ENCODE assay signal across 1 cellular context in genomic region chr1:230978491-230979388, GRCh38.
A peak's percentile ranks its signal among the peaks of the same experiment; 100 is the strongest.
TF ChIP-seq lines count a peak whose summit lies in the region.

TSS of gene ARV1 (plus strand) at chr1:230979094. CDS start at chr1:230979106, 12 bp downstream.
TSS of gene TTC13 (minus strand) at chr1:230978861. CDS start at chr1:230978830, 31 bp downstream.

TF ChIP-seq in HepG2, 621 proteins besides CTCF, POLR2A, EP300 and RAD21 (continued from another document and continues in another):
- peak; percentile 52; the same call in 1 of the 2 replicates for TF ChIP-seq ZHX2 (IDR thresholded peaks at IDR 0.05; ENCODE audit: low read depth)
- no peak for TF ChIP-seq ZHX2 (CRISPR knock-in tag; IDR thresholded peaks at IDR 0.05; ENCODE audit: borderline replicate concordance)
- 0 out of 2 replicates have a peak, but pooled peaks have one; percentile 27 for TF ChIP-seq THYN1 (CRISPR knock-in tag; IDR thresholded peaks at IDR 0.05; ENCODE audit: borderline replicate concordance, low read depth)
- peak; percentile 74 for TF ChIP-seq KDM5B (CRISPR knock-in tag; IDR thresholded peaks at IDR 0.05; ENCODE audit: borderline replicate concordance)
- TF ChIP-seq ZNF234 (CRISPR knock-in tag; conservative IDR thresholded peaks at IDR 0.05): no peak
- TF ChIP-seq SALL2 (CRISPR knock-in tag; IDR thresholded peaks at IDR 0.05): no peak; the same call in 1 of the 2 replicates
- TF ChIP-seq SALL1 (CRISPR knock-in tag; IDR thresholded peaks at IDR 0.05): peak; percentile 76
- TF ChIP-seq KMT2A (CRISPR knock-in tag; IDR thresholded peaks at IDR 0.05): peak; percentile 94
- no peak for TF ChIP-seq ZFP41 (CRISPR knock-in tag; IDR thresholded peaks at IDR 0.05; ENCODE audit: borderline replicate concordance)
- no peak for TF ChIP-seq CEBPZ (IDR thresholded peaks at IDR 0.05; ENCODE audit: low read length)
- TF ChIP-seq PLRG1 (conservative IDR thresholded peaks at IDR 0.05): no peak
- no peak for TF ChIP-seq KDM4B (CRISPR knock-in tag; IDR thresholded peaks at IDR 0.05)
- TF ChIP-seq ZBTB46 (CRISPR knock-in tag; IDR thresholded peaks at IDR 0.05; ENCODE audit: borderline replicate concordance): no peak
- TF ChIP-seq NR3C1 (CRISPR knock-in tag; IDR thresholded peaks at IDR 0.05): no peak
- peak; percentile 49; the same call in 1 of the 2 replicates for TF ChIP-seq FOXP4 (CRISPR knock-in tag; IDR thresholded peaks at IDR 0.05)
- peak; percentile 90 for TF ChIP-seq ETV5 (CRISPR knock-in tag; IDR thresholded peaks at IDR 0.05; ENCODE audit: borderline replicate concordance)
- TF ChIP-seq FOXA3 (CRISPR knock-in tag; IDR thresholded peaks at IDR 0.05): no peak; the same call in 1 of the 2 replicates
- TF ChIP-seq IRF2 (CRISPR knock-in tag; IDR thresholded peaks at IDR 0.05): peak; percentile 96
- TF ChIP-seq ZNF800 (CRISPR knock-in tag; IDR thresholded peaks at IDR 0.05): no peak
- TF ChIP-seq BATF2 (CRISPR knock-in tag; IDR thresholded peaks at IDR 0.05): no peak
- no peak for TF ChIP-seq BRD4 (CRISPR knock-in tag; IDR thresholded peaks at IDR 0.05)
- TF ChIP-seq BCL6 (CRISPR knock-in tag; IDR thresholded peaks at IDR 0.05): no peak; the same call in none of the 2 replicates
- peak; percentile 65; the same call in 1 of the 2 replicates for TF ChIP-seq ZNF280B (CRISPR knock-in tag; IDR thresholded peaks at IDR 0.05; ENCODE audit: borderline replicate concordance)
- TF ChIP-seq JARID2 (CRISPR knock-in tag; IDR thresholded peaks at IDR 0.05; ENCODE audit: insufficient replicate concordance): no peak
- TF ChIP-seq ZNF451 (CRISPR knock-in tag; IDR thresholded peaks at IDR 0.05): no peak
- TF ChIP-seq RNF2 (conservative IDR thresholded peaks at IDR 0.05; ENCODE audit: low read depth): no peak
- peak; percentile 61; the same call in 1 of the 2 replicates for TF ChIP-seq GATAD2A (CRISPR knock-in tag; IDR thresholded peaks at IDR 0.05)
- peak; percentile 43; the same call in 1 of the 2 replicates for TF ChIP-seq SOX5 (CRISPR knock-in tag; IDR thresholded peaks at IDR 0.05; ENCODE audit: borderline replicate concordance)
- peak; percentile 54 for TF ChIP-seq SKI (IDR thresholded peaks at IDR 0.05; ENCODE audit: partially characterized antibody)
- TF ChIP-seq MLX (CRISPR knock-in tag; IDR thresholded peaks at IDR 0.05): peak; percentile 23; the same call in 1 of the 2 replicates
- TF ChIP-seq ZNF337 (CRISPR knock-in tag; IDR thresholded peaks at IDR 0.05; ENCODE audit: borderline replicate concordance, low read depth): 0 out of 2 replicates have a peak, but pooled peaks have one; percentile 81
- no peak for TF ChIP-seq HES4 (CRISPR knock-in tag; IDR thresholded peaks at IDR 0.05; ENCODE audit: borderline replicate concordance)
- no peak for TF ChIP-seq SRSF9 (IDR thresholded peaks at IDR 0.05; ENCODE audit: borderline replicate concordance, insufficient read depth, low read depth, low read length, poor library complexity, severe bottlenecking)
- no peak for TF ChIP-seq MEIS1 (CRISPR knock-in tag; IDR thresholded peaks at IDR 0.05; ENCODE audit: borderline replicate concordance)
- TF ChIP-seq PITX1 (CRISPR knock-in tag; IDR thresholded peaks at IDR 0.05): peak; percentile 57; the same call in 1 of the 2 replicates
- TF ChIP-seq TAF1 (CRISPR knock-in tag; IDR thresholded peaks at IDR 0.05): peak; percentile 87; the same call in 1 of the 2 replicates
- TF ChIP-seq ZNF629 (CRISPR knock-in tag; conservative IDR thresholded peaks at IDR 0.05): peak; percentile 3; the same call in 1 of the 2 replicates
- no peak; the same call in 1 of the 2 replicates for TF ChIP-seq ZNF790 (CRISPR knock-in tag; IDR thresholded peaks at IDR 0.05; ENCODE audit: borderline replicate concordance)
- no peak for TF ChIP-seq ZNF720 (CRISPR knock-in tag; IDR thresholded peaks at IDR 0.05)
- TF ChIP-seq ZFP1 (CRISPR knock-in tag; IDR thresholded peaks at IDR 0.05): 0 out of 2 replicates have a peak, but pooled peaks have one; percentile 57
- peak; percentile 66; the same call in 1 of the 2 replicates for TF ChIP-seq RXRB (CRISPR knock-in tag; IDR thresholded peaks at IDR 0.05; ENCODE audit: borderline replicate concordance)
- TF ChIP-seq NFE2L1 (CRISPR knock-in tag; IDR thresholded peaks at IDR 0.05; ENCODE audit: borderline replicate concordance): no peak
- no peak for TF ChIP-seq ZKSCAN5 (CRISPR knock-in tag; IDR thresholded peaks at IDR 0.05)
- TF ChIP-seq MAX (IDR thresholded peaks at IDR 0.05): peak; percentile 86
- no peak for TF ChIP-seq MZF1 (CRISPR knock-in tag; IDR thresholded peaks at IDR 0.05; ENCODE audit: borderline replicate concordance)
- no peak for TF ChIP-seq ZNF672 (CRISPR knock-in tag; IDR thresholded peaks at IDR 0.05)
- TF ChIP-seq NRL (CRISPR knock-in tag; IDR thresholded peaks at IDR 0.05; ENCODE audit: borderline replicate concordance): peak; percentile 91; the same call in 1 of the 2 replicates
- TF ChIP-seq NFATC3 (CRISPR knock-in tag; IDR thresholded peaks at IDR 0.05): peak; percentile 50; the same call in 1 of the 2 replicates
